9 cellular contexts compared by ENCODE assay signal in the genomic region with DNA sequence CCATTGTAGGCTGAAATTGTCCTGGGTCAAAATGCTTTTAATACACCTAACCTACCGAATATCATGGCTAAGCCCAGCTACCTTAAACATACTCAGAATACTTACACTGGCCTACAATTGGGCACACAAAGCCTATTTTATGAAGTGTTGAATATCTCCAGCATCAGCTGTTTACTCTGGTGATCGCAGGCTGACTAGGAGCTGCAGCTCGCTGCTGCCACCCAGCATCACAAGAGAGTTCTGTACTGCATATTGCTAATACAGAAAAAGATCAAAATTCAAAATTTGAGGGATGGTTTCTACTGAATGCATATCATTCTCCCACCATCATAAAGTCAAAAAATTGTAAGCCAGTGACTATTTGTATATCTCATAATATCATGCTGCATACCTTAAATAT. TPM values are rescaled to one million over a fixed set of nuclear protein-coding genes. Genes with fewer than 3 reads are reported as not detected.
DNase-seq lines count a peak whose midpoint lies in the region; ATAC-seq and TF ChIP-seq lines count a peak whose summit lies in the region.
"Had no signal": no experiment of that assay in that cellular context is flagged by ENCODE, and none has a peak within 500 bp of the region (broad histone marks: within the 10 kb centered on the region; RNA-seq: fewer than 3 reads in every experiment).

No MANE protein-coding gene starts in this region.

- no peak for ATAC-seq in HG02870 (IDR thresholded peaks at IDR 0.05; ENCODE audit: unreplicated experiment)

- peaks cover 49% of the 10 kb centered on the region for H3K36me3 Mint-ChIP-seq in osteocyte (ENCODE audit: unreplicated experiment)

- H3K4me3 Mint-ChIP-seq in osteocyte (ENCODE audit: unreplicated experiment): no peak overlapping the region
- H3K4me3 Mint-ChIP-seq: CD8-positive, alpha-beta memory T cell had no signal

- no peaks in the 10 kb centered on the region for H3K4me1 Mint-ChIP-seq in osteocyte (ENCODE audit: unreplicated experiment)
- H3K4me1 Mint-ChIP-seq: CD8-positive, alpha-beta memory T cell had no signal

- peak; percentile 20 for TF ChIP-seq CTCF in osteocyte (IDR thresholded peaks at IDR 0.05)

- no peaks in the 10 kb centered on the region for H3K9me3 Mint-ChIP-seq in osteocyte (ENCODE audit: unreplicated experiment)
- H3K9me3 Mint-ChIP-seq: CD8-positive, alpha-beta memory T cell had no signal

- DNase-seq in NCI-H82 (lab: John Stamatoyannopoulos, UW) (peak; percentile 37), NCI-H82 treated with DMSO at 0.1 percent for 48 hours (lab: John Stamatoyannopoulos, UW; ENCODE audit: unreplicated experiment) (no peak), M059J (ENCODE audit: low read depth) (peak; percentile 18), cerebellar cortex (ENCODE audit: low spot score) (peak; percentile 21), osteocyte (ENCODE audit: extremely low spot score, unreplicated experiment) (no peak), NCI-H2081 (lab: John Stamatoyannopoulos, UW) (no peak), SKM-1 (lab: John Stamatoyannopoulos, UW; ENCODE audit: unreplicated experiment) (no peak)

- H3K27me3 Mint-ChIP-seq in osteocyte (ENCODE audit: unreplicated experiment): no peaks in the 10 kb centered on the region
- H3K27me3 Mint-ChIP-seq: CD8-positive, alpha-beta memory T cell had no signal

- no peak overlapping the region for H3K27ac Mint-ChIP-seq in osteocyte (ENCODE audit: unreplicated experiment)

RNA-seq across cellular contexts. Expression of gene ULK2, which starts 55.3 kb away (rescaled TPM):
- 2.5 and 10.0 TPM in 2 replicates for total RNA-seq in M059J (2014; rRNA removed; shearing (Covaris generic))
- 32.6 and 33.3 TPM in 2 replicates for total RNA-seq in osteocyte

Comparison
In these comparisons a context has a peak if more than half of its experiments do, and no peak if none do; other contexts are left out.
1. DNase-seq: peak in NCI-H82 (single experiment), M059J (single experiment) and cerebellar cortex (single experiment); none in NCI-H82 treated with DMSO at 0.1 percent for 48 hours (single experiment), osteocyte (single experiment), NCI-H2081 (0 of 2) and SKM-1 (single experiment).